ENCODE assay signal across 8 cellular contexts in the genomic region with DNA sequence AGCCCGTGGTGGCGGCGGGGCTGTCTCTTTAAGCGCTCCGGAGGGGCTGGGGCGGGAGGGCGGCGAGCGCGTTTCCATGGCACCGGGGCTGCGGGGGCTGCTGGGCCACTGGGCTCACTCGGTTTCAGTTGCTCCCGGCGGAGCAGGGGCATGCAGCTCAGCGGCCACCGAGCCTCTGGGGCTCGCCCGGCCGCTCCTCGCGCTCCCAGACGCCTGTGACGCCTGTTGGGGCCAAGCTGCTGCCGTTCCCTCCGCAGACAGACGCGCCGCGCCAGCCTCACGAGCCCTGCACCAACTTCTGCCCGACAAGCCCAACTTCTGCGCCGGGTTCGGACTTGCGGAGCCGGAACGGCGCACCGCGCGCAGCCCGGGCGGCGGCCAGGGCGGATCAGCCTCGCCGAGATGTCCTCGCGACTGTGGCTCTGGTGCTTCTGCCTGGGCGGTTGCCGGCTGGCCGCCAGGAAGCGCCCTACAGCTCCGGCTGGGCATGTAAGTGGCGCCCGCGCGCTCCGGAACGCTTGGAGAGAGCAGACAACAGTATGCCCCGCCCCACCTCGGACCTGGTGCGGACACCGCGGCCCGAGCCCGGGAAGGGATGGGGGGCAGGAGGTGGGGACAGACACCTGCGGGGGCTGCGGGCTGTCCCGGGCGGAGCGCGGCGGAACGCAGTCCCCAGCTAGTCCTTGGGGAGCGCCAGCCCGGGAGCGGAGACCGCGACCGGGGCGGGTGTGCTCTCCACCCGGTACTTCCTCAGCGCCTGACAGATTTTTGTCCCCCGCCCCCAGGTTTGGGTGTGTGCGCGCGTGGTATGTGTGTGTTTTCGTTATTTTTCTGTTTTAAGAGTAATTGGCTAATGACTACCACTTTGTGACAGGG.
DNase-seq lines count a peak whose midpoint lies in the region; ATAC-seq and TF ChIP-seq lines count a peak whose summit lies in the region.

No MANE protein-coding gene starts in this region.

- H3K4me3 ChIP-seq in neuron (ENCODE audit: low read length), result peak overlapping the region; percentile 77

- H3K4me1 Mint-ChIP-seq in activated T-cell treated with anti-CD3 and anti-CD28 coated beads, Interleukin-2, amount 50 U/mL, for 72 hours (ENCODE audit: low read depth), result peaks cover 18% of the 10 kb centered on the region

- peaks cover 21% of the 10 kb centered on the region for H3K4me1 ChIP-seq in neuron (ENCODE audit: insufficient read depth, low read length)

- peak; percentile 61 for ATAC-seq in HG03139 (IDR thresholded peaks at IDR 0.05; ENCODE audit: unreplicated experiment)
- ATAC-seq in activated T-cell treated with anti-CD3 and anti-CD28 coated beads, Interleukin-2, amount 50 U/mL, for 72 hours (replicated peaks in 1 of 2), result peak; percentile 84 to 89

- H3K36me3 ChIP-seq in neuron (ENCODE audit: insufficient read depth, low read length), result peaks cover 2% of the 10 kb centered on the region

- peak overlapping the region; percentile 59 to 73 for H3K4me3 Mint-ChIP-seq in activated T-cell treated with anti-CD3 and anti-CD28 coated beads, Interleukin-2, amount 50 U/mL, for 72 hours

- peaks cover 5% of the 10 kb centered on the region for H3K9me3 ChIP-seq in neuron (ENCODE audit: low read length)

- peaks cover 0 to 2% of the 10 kb centered on the region in 2 donors for H3K9me3 Mint-ChIP-seq in activated T-cell treated with anti-CD3 and anti-CD28 coated beads, Interleukin-2, amount 50 U/mL, for 72 hours

- no peaks in the 10 kb centered on the region for H3K27me3 ChIP-seq in neuron (ENCODE audit: insufficient read depth, low read length)

- peak; percentile 94 for TF ChIP-seq POLR2A in GM19099 (IDR thresholded peaks at IDR 0.05; ENCODE audit: extremely low read depth, insufficient read length, low read depth)

- peak overlapping the region; percentile 92 for H2AFZ ChIP-seq in neuron (ENCODE audit: low read depth, low read length)

- no peak overlapping the region for H3K27ac Mint-ChIP-seq in activated T-cell treated with anti-CD3 and anti-CD28 coated beads, Interleukin-2, amount 50 U/mL, for 72 hours

- H3K27me3 Mint-ChIP-seq in activated T-cell treated with anti-CD3 and anti-CD28 coated beads, Interleukin-2, amount 50 U/mL, for 72 hours (ENCODE audit: low read depth), result peaks cover 55% of the 10 kb centered on the region

- DNase-seq in DMS 273 (lab: John Stamatoyannopoulos, UW; ENCODE audit: unreplicated experiment) (peak; percentile 98), NCI-H226 (peak; percentile 7), germinal center (ENCODE audit: low spot score) (peak; percentile 32)
- DNase-seq in activated T-cell treated with anti-CD3 and anti-CD28 coated beads, Interleukin-2, amount 50 U/mL, for 72 hours, result peak; percentile 25 to 40
- DNase-seq in stimulated activated naive CD4-positive, alpha-beta T cell treated with Interleukin-2 at 50 U/mL for 16 hours (lab: John Stamatoyannopoulos, UW), result no peak

- H3K36me3 Mint-ChIP-seq in activated T-cell treated with anti-CD3 and anti-CD28 coated beads, Interleukin-2, amount 50 U/mL, for 72 hours (ENCODE audit: insufficient read depth in 2 of 2), result no peaks in the 10 kb centered on the region
